8 cellular contexts compared by ENCODE assay signal in genomic region chr3:152183473-152183872, GRCh38.
DNase-seq lines count a peak whose midpoint lies in the region; ATAC-seq, FAIRE-seq and TF ChIP-seq lines count a peak whose summit lies in the region.

No MANE protein-coding gene starts in this region.

- no peak overlapping the region for H4K91ac ChIP-seq in H1 (replicated peaks; ENCODE audit: insufficient read length, low read length)

- H3K18ac ChIP-seq in H1 (ENCODE audit: extremely low read depth, low read length), result no peak overlapping the region

- H2BK20ac ChIP-seq in H1 (ENCODE audit: low read length), result no peak overlapping the region

- H2BK15ac ChIP-seq in H1 (ENCODE audit: low read length), result no peak overlapping the region

- H3K9me3 Mint-ChIP-seq in Calu3 (ENCODE audit: low read depth, unreplicated experiment), result no peaks in the 10 kb centered on the region
- no peaks in the 10 kb centered on the region for H3K9me3 Mint-ChIP-seq in natural killer cell treated with Interleukin-12 subunit alpha and Interleukin-12 subunit beta and Interleukin-15 and Interleukin-18, amount 100 ng/mL, for 72 hours

- no peak overlapping the region for H4K8ac ChIP-seq in H1 (ENCODE audit: extremely low read depth, insufficient read depth, low read length)

- H3K23ac ChIP-seq in H1 (ENCODE audit: insufficient read length), result no peak overlapping the region

- H3K4me1 ChIP-seq in MM.1S (ENCODE audit: low read length) (no peaks in the 10 kb centered on the region), H1 (replicated peaks in 1 of 4; ENCODE audit: control insufficient read depth in 3 of 4, insufficient read depth in 4 of 4, low read length in 3 of 4) (no peaks in the 10 kb centered on the region)

- H3K4me1 Mint-ChIP-seq in Calu3 (ENCODE audit: low read depth, unreplicated experiment), result peaks cover 8% of the 10 kb centered on the region
- peaks cover 36 to 43% of the 10 kb centered on the region in 2 donors for H3K4me1 Mint-ChIP-seq in natural killer cell treated with Interleukin-12 subunit alpha and Interleukin-12 subunit beta and Interleukin-15 and Interleukin-18, amount 100 ng/mL, for 72 hours (ENCODE audit: low read depth in 2 of 2)

- WGBS in H1 (ENCODE audit: extremely low coverage in 1 of 2, insufficient coverage in 1 of 2, insufficient read length in 1 of 2, insufficient replicate concordance in 2 of 2, low coverage in 1 of 2, low lambda C conversion rate in 2 of 2, missing lambda C conversion rate in 1 of 2), 2 experiments, result 67% methylated on average over 4 of the region's 4 CpGs; no CpG with 5 or more reads in 1 of the 2 experiments

- no peak for TF ChIP-seq EP300 in H1 (IDR thresholded peaks at IDR 0.05; ENCODE audit: borderline replicate concordance in 1 of 2, low read depth in 2 of 2, low read length in 2 of 2)

- no peak overlapping the region for H2BK5ac ChIP-seq in H1 (ENCODE audit: low read depth, low read length)

- POLR2A ChIA-PET in H1 (lab: Charles Lee; ENCODE audit: partially characterized antibody), result no interaction called here

- H3K56ac ChIP-seq in H1 (replicated peaks; ENCODE audit: insufficient read length, low read depth, low read length), result no peak overlapping the region

- peak; percentile 77 to 81 for TF ChIP-seq RAD21 in H1 (IDR thresholded peaks at IDR 0.05 in 1 of 2, conservative IDR thresholded peaks at IDR 0.05 in 1 of 2; ENCODE audit: low read depth in 2 of 2, low read length in 2 of 2)

- TF ChIP-seq POLR2A in H1 (IDR thresholded peaks at IDR 0.05; ENCODE audit: control extremely low read depth in 1 of 2, low read depth in 2 of 2, low read length in 2 of 2), result no peak

- BruUV-seq in Calu3 (replicated peaks; lab: Mats Ljungman, UMichigan), result no TSS peak

- H4K20me1 ChIP-seq in MM.1S (ENCODE audit: insufficient read depth, low read length) (no peaks in the 10 kb centered on the region), H1 (replicated peaks in 1 of 2; ENCODE audit: control insufficient read depth in 1 of 2, insufficient read depth in 2 of 2, low read length in 2 of 2) (peaks cover 0 to 1% of the 10 kb centered on the region in 2 experiments)

- no peak overlapping the region for H3K4me2 ChIP-seq in MM.1S (ENCODE audit: low read depth, low read length)
- no peak overlapping the region for H3K4me2 ChIP-seq in H1 (ENCODE audit: insufficient read depth in 1 of 2, low read depth in 2 of 2, low read length in 2 of 2)

- peak; percentile 80 for ATAC-seq in GM19463 (IDR thresholded peaks at IDR 0.05; ENCODE audit: unreplicated experiment)
- ATAC-seq in natural killer cell treated with Interleukin-12 subunit alpha and Interleukin-12 subunit beta and Interleukin-15 and Interleukin-18, amount 100 ng/mL, for 72 hours, result peak; percentile 70
- no peak for ATAC-seq in HG02970 (IDR thresholded peaks at IDR 0.05; ENCODE audit: low FRiP score, unreplicated experiment)
- no peak for ATAC-seq in HG03571 (IDR thresholded peaks at IDR 0.05; ENCODE audit: unreplicated experiment)

- no peaks in the 10 kb centered on the region for H3K36me3 Mint-ChIP-seq in Calu3 (ENCODE audit: insufficient read depth, unreplicated experiment)
- H3K36me3 Mint-ChIP-seq in natural killer cell treated with Interleukin-12 subunit alpha and Interleukin-12 subunit beta and Interleukin-15 and Interleukin-18, amount 100 ng/mL, for 72 hours, result no peaks in the 10 kb centered on the region

- no peaks in the 10 kb centered on the region for H3K79me1 ChIP-seq in H1 (ENCODE audit: low read depth, low read length)

- H3K27ac ChIP-seq in MM.1S (ENCODE audit: low read length), result no peak overlapping the region
- H3K27ac ChIP-seq in WERI-Rb-1, result no peak overlapping the region
- H3K27ac ChIP-seq in H1 (ENCODE audit: low read depth, low read length), result no peak overlapping the region

- H3K9ac ChIP-seq in MM.1S (ENCODE audit: low read length), result no peak overlapping the region
- H3K9ac ChIP-seq in H1 (replicated peaks in 1 of 4; ENCODE audit: extremely low read depth in 1 of 4, low read depth in 3 of 4, low read length in 3 of 4), result no peak overlapping the region

- no peak overlapping the region for H4K5ac ChIP-seq in H1 (ENCODE audit: insufficient read length, low read depth, low read length)

- no peaks in the 10 kb centered on the region for H3K36me3 ChIP-seq in MM.1S (replicated peaks; ENCODE audit: insufficient read depth, low read length)
- H3K36me3 ChIP-seq in WERI-Rb-1, result no peaks in the 10 kb centered on the region
- no peaks in the 10 kb centered on the region for H3K36me3 ChIP-seq in H1 (ENCODE audit: control insufficient read depth in 2 of 4, insufficient read depth in 4 of 4, low read length in 3 of 4)

- no peaks in the 10 kb centered on the region for H3F3A ChIP-seq in MM.1S (ENCODE audit: insufficient read depth, low read length)

- no peaks in the 10 kb centered on the region for H3K27me3 Mint-ChIP-seq in Calu3 (ENCODE audit: unreplicated experiment)
- no peaks in the 10 kb centered on the region for H3K27me3 Mint-ChIP-seq in natural killer cell treated with Interleukin-12 subunit alpha and Interleukin-12 subunit beta and Interleukin-15 and Interleukin-18, amount 100 ng/mL, for 72 hours

- H3K27me3 ChIP-seq in MM.1S (replicated peaks; ENCODE audit: insufficient read depth, low read length), result no peaks in the 10 kb centered on the region
- H3K27me3 ChIP-seq in WERI-Rb-1 (ENCODE audit: insufficient read depth, low read depth, severe bottlenecking), result peaks cover 47% of the 10 kb centered on the region
- H3K27me3 ChIP-seq in H1 (replicated peaks in 1 of 4; ENCODE audit: control insufficient read depth in 3 of 4, extremely low read depth in 1 of 4, insufficient read depth in 3 of 4, low read length in 3 of 4), result peaks cover 0 to 1% (median 0%) of the 10 kb centered on the region in 4 experiments; a peak in 1 of 7 replicates

- H2AFZ ChIP-seq in MM.1S (ENCODE audit: low read length) (no peak overlapping the region), H1 (ENCODE audit: low read length) (no peak overlapping the region)

- H3K9me3 ChIP-seq in MM.1S (replicated peaks; ENCODE audit: insufficient read depth, low read length) (no peaks in the 10 kb centered on the region), WERI-Rb-1 (ENCODE audit: severe bottlenecking) (no peaks in the 10 kb centered on the region), H1 (ENCODE audit: insufficient read depth in 2 of 2, low read depth in 1 of 2, low read length in 1 of 2) (no peaks in the 10 kb centered on the region)

- H3K79me2 ChIP-seq in MM.1S (ENCODE audit: low read length) (no peaks in the 10 kb centered on the region), H1 (ENCODE audit: control insufficient read depth in 1 of 2, insufficient read depth in 2 of 2, low read length in 2 of 2) (no peaks in the 10 kb centered on the region)

- H3K4me3 ChIP-seq in MM.1S (ENCODE audit: low read length), result no peak overlapping the region
- H3K4me3 ChIP-seq in WERI-Rb-1 (ENCODE audit: low read depth, low read length), result no peak overlapping the region
- H3K4me3 ChIP-seq in H1 (ENCODE audit: extremely low read depth in 1 of 4, insufficient read depth in 2 of 4, low read depth in 3 of 4, low read length in 4 of 4), result no peak overlapping the region

- no peak overlapping the region for H3K4me3 Mint-ChIP-seq in Calu3 (ENCODE audit: low read depth, unreplicated experiment)
- peak overlapping the region; percentile 31 for H3K4me3 Mint-ChIP-seq in natural killer cell treated with Interleukin-12 subunit alpha and Interleukin-12 subunit beta and Interleukin-15 and Interleukin-18, amount 100 ng/mL, for 72 hours

- no peak overlapping the region for H3K14ac ChIP-seq in H1 (ENCODE audit: insufficient read length)

- H2AK5ac ChIP-seq in H1 (ENCODE audit: low read depth, low read length), result no peak overlapping the region

- peak overlapping the region; percentile 57 for H3K4ac ChIP-seq in H1 (replicated peaks; ENCODE audit: insufficient read length, low read depth, low read length)

- peak; percentile 97 for FAIRE-seq in H1 (lab: Jason Lieb, UNC)

- no peaks in the 10 kb centered on the region for H3K9me2 ChIP-seq in MM.1S (replicated peaks; ENCODE audit: insufficient read depth, low read length)

- H3K27ac Mint-ChIP-seq in Calu3 (ENCODE audit: unreplicated experiment), result no peak overlapping the region
- peak overlapping the region in 1 of 2 donors; percentile 62 for H3K27ac Mint-ChIP-seq in natural killer cell treated with Interleukin-12 subunit alpha and Interleukin-12 subunit beta and Interleukin-15 and Interleukin-18, amount 100 ng/mL, for 72 hours

- CTCF ChIA-PET in Calu3 (lab: Charles Lee) (interaction anchor here (0.6 to 1.6 kb wide), 6 partner anchors 10 to 289 kb away, joined by 3 to 17 read pairs (median 4); no protein-coding TSS in a partner anchor), H1 (lab: Charles Lee; ENCODE audit: partially characterized antibody) (interaction anchor here (0.6 to 5.7 kb wide), 33 partner anchors 9 to 519 kb away, joined by 3 to 71 read pairs (median 4); no protein-coding TSS in a partner anchor)

- DNase-seq in Calu3, result peak; percentile 58
- peak; percentile 38 for DNase-seq in MM.1S
- DNase-seq in WERI-Rb-1, result peak; percentile 36
- peak in 1 of 2 experiments; percentile 53 for DNase-seq in H1 (ENCODE audit: low read depth in 1 of 2, low spot score in 2 of 2)
- DNase-seq in natural killer cell treated with Interleukin-12 subunit alpha and Interleukin-12 subunit beta and Interleukin-15 and Interleukin-18, amount 100 ng/mL, for 72 hours (ENCODE audit: low spot score), result peak; percentile 66

- H2BK120ac ChIP-seq in H1 (replicated peaks; ENCODE audit: low read depth, low read length), result no peak overlapping the region

- intact Hi-C loops in Calu3 (cut with micrococcal nuclease; ENCODE audit: unreplicated experiment), result loop anchor here (1.0 to 5.0 kb wide), 2 partner anchors 99 to 261 kb away; no protein-coding TSS in a partner anchor

- no peak overlapping the region for H2BK12ac ChIP-seq in H1 (ENCODE audit: low read depth, low read length)

- H3K23me2 ChIP-seq in H1 (ENCODE audit: low read depth, low read length), result no peaks in the 10 kb centered on the region

- TF ChIP-seq CTCF in Calu3 (IDR thresholded peaks at IDR 0.05; ENCODE audit: unreplicated experiment), result peak; percentile 24
- peak; percentile 45 for TF ChIP-seq CTCF in MM.1S (IDR thresholded peaks at IDR 0.05; ENCODE audit: low read length)
- peak; percentile 75 for TF ChIP-seq CTCF in WERI-Rb-1 (IDR thresholded peaks at IDR 0.05; ENCODE audit: low read depth, low read length)
- TF ChIP-seq CTCF in H1 (IDR thresholded peaks at IDR 0.05; ENCODE audit: control extremely low read depth in 1 of 3, insufficient read depth in 1 of 3, low read depth in 1 of 3, low read length in 3 of 3), result peak; percentile 57 to 77 (median 67)

TF ChIP-seq in H1, 55 proteins besides CTCF, POLR2A, EP300 and RAD21 (continues in another document):
- TF ChIP-seq CREB1 (IDR thresholded peaks at IDR 0.05) (no peak), RXRA (IDR thresholded peaks at IDR 0.05; ENCODE audit: insufficient read depth, low read depth, low read length) (no peak), BRCA1 (IDR thresholded peaks at IDR 0.05; ENCODE audit: low read depth, low read length) (no peak), ZNF274 (IDR thresholded peaks at IDR 0.05; ENCODE audit: borderline replicate concordance, extremely low read depth, low read length) (no peak), PHF8 (conservative IDR thresholded peaks at IDR 0.05; ENCODE audit: low read depth, low read length) (no peak), KDM1A (IDR thresholded peaks at IDR 0.05; ENCODE audit: borderline replicate concordance, low read length) (no peak)

Comparison
In these comparisons a context has a peak if more than half of its experiments do, and no peak if none do; other contexts are left out.
1. CTCF ChIP-seq: peak in every context shown above with its lines; median percentile 75 in WERI-Rb-1; 67 in H1; 45 in MM.1S; 24 in Calu3.
2. ATAC-seq: peak in GM19463 (single experiment) and natural killer cell treated with Interleukin-12 subunit alpha and Interleukin-12 subunit beta and Interleukin-15 and Interleukin-18, amount 100 ng/mL, for 72 hours (2 of 2); none in HG02970 (single experiment) and HG03571 (single experiment).